Comparison of ENCODE assay signal across 26 cellular contexts in genomic region chr19:47343194-47343802, GRCh38. TPM values are rescaled to one million over a fixed set of nuclear protein-coding genes. Genes with fewer than 3 reads are reported as not detected.
A peak's percentile ranks its signal among the peaks of the same experiment; 100 is the strongest.
DNase-seq lines count a peak whose midpoint lies in the region; ATAC-seq, FAIRE-seq and TF ChIP-seq lines count a peak whose summit lies in the region.
"Had no signal": no experiment of that assay in that cellular context is flagged by ENCODE, and none has a peak within 500 bp of the region (broad histone marks: within the 10 kb centered on the region; RNA-seq: fewer than 3 reads in every experiment).

No MANE protein-coding gene starts in this region.

- WGBS in HepG2 (ENCODE audit: low lambda C conversion rate), result 44% methylated on average over 11 of the region's 11 CpGs
- 83% methylated on average over 9 of the region's 11 CpGs for WGBS in right lobe of liver (ENCODE audit: insufficient coverage, low coverage, low lambda C conversion rate, missing lambda C conversion rate)
- WGBS in K562 (ENCODE audit: insufficient coverage, low coverage, missing lambda C conversion rate), result 73% methylated on average over 11 of the region's 11 CpGs

- TF ChIP-seq RAD21 in HepG2 (CRISPR knock-in tag; IDR thresholded peaks at IDR 0.05) (no peak), K562 (CRISPR knock-in tag; conservative IDR thresholded peaks at IDR 0.05 in 1 of 2, IDR thresholded peaks at IDR 0.05 in 1 of 2) (no peak)

- H4K20me1 ChIP-seq in HepG2 (ENCODE audit: insufficient read depth, low read length) (no peaks in the 10 kb centered on the region), K562 (replicated peaks; ENCODE audit: control insufficient read depth, insufficient read depth, low read length) (no peaks in the 10 kb centered on the region)
- H4K20me1 ChIP-seq: BLaER1 treated with 17β-estradiol and CSF1 and Interleukin-3, amounts not matched to agents 10 nM and 100 nM had no signal

- no peak overlapping the region for H3K4me2 ChIP-seq in HepG2 (ENCODE audit: low read depth, low read length)
- no peak overlapping the region for H3K4me2 ChIP-seq in K562 (ENCODE audit: insufficient read depth, low read length)
- H3K4me2 ChIP-seq: A549; BLaER1 treated with 17β-estradiol and CSF1 and Interleukin-3, amounts not matched to agents 10 nM and 100 nM had no signal

- H3K9me3 ChIP-seq in HepG2 (ENCODE audit: low read length) (no peaks in the 10 kb centered on the region), right lobe of liver (no peaks in the 10 kb centered on the region), K562 (replicated peaks; ENCODE audit: control insufficient read depth, insufficient read depth, low read depth, low read length) (no peaks in the 10 kb centered on the region)
- H3K9me3 ChIP-seq: A549; BLaER1 treated with 17β-estradiol and CSF1 and Interleukin-3, amounts not matched to agents 10 nM and 100 nM; Caco-2 had no signal

- H3K36me3 Mint-ChIP-seq in neural crest cell (ENCODE audit: low read depth), result no peaks in the 10 kb centered on the region
- H3K36me3 Mint-ChIP-seq: CD8-positive, alpha-beta T cell had no signal

- peak overlapping the region; percentile 71 for H3K27ac Mint-ChIP-seq in neural crest cell (ENCODE audit: unreplicated experiment)
- H3K27ac Mint-ChIP-seq: B cell; CD4-positive, alpha-beta T cell; CD8-positive, alpha-beta T cell had no signal

- POLR2A ChIA-PET in HepG2 (lab: Yijun Ruan, JAX), result no interaction called here
- POLR2A ChIA-PET in K562 (lab: Yijun Ruan, JAX), result interaction anchor here (0.8 to 3.4 kb wide), 3 partner anchors 8 to 116 kb away, joined by 3 to 15 read pairs (median 5); no protein-coding TSS in a partner anchor

- CTCF ChIA-PET in HepG2 (lab: Yijun Ruan, JAX; ENCODE audit: low intra/inter-chr PET ratio, low total read pairs), result no interaction called here
- CTCF ChIA-PET in K562 (lab: Yijun Ruan, JAX; ENCODE audit: low intra/inter-chr PET ratio), result no interaction called here

- FAIRE-seq in HepG2 (lab: Jason Lieb, UNC) (no peak), K562 (lab: Jason Lieb, UNC) (no peak)
- FAIRE-seq: A549, D721Med, G401.6, GM12878, GM12892, GM18507 had no signal

- H3K4me3 ChIP-seq in HepG2 (replicated peaks in 1 of 3; ENCODE audit: insufficient read depth in 1 of 3, low read depth in 2 of 3, low read length in 3 of 3), result no peak overlapping the region
- no peak overlapping the region for H3K4me3 ChIP-seq in right lobe of liver
- H3K4me3 ChIP-seq in K562, result no peak overlapping the region
- H3K4me3 ChIP-seq: A549; BLaER1 treated with 17β-estradiol and CSF1 and Interleukin-3, amounts not matched to agents 10 nM and 100 nM; GM12878 had no signal

- H3K27ac ChIP-seq in HepG2 (ENCODE audit: extremely low read length, insufficient read depth, low read length) (no peak overlapping the region), right lobe of liver (no peak overlapping the region), K562 (ENCODE audit: extremely low read depth, low read depth, low read length) (no peak overlapping the region; the same call in 2 of the 3 replicates)
- H3K27ac ChIP-seq: 22Rv1; A549; BLaER1 treated with 17β-estradiol and CSF1 and Interleukin-3, amounts not matched to agents 10 nM and 100 nM; C4-2B had no signal

- no peaks in the 10 kb centered on the region for H3K9me3 Mint-ChIP-seq in neural crest cell
- H3K9me3 Mint-ChIP-seq: CD4-positive, alpha-beta T cell; CD8-positive, alpha-beta T cell had no signal

- intact Hi-C loops in HepG2 (cut with micrococcal nuclease; ENCODE audit: unreplicated experiment), result no loop called here
- intact Hi-C loops in right lobe of liver (cut with DNase I), result no loop called here
- intact Hi-C loops in K562 (cut with micrococcal nuclease), result no loop called here

- TF ChIP-seq EP300 in HepG2 (IDR thresholded peaks at IDR 0.05; ENCODE audit: low read depth in 2 of 2, low read length in 2 of 2) (no peak), HepG2 (CRISPR knock-in tag; IDR thresholded peaks at IDR 0.05; ENCODE audit: borderline replicate concordance) (no peak), K562 (IDR thresholded peaks at IDR 0.05; ENCODE audit: low read length) (no peak)

- no peaks in the 10 kb centered on the region for H3K79me2 ChIP-seq in HepG2 (ENCODE audit: insufficient read depth, low read length)
- no peaks in the 10 kb centered on the region for H3K79me2 ChIP-seq in K562 (ENCODE audit: control insufficient read depth, insufficient read depth, low read length)

- no peak for DNase-seq in HepG2 (ENCODE audit: low spot score)
- DNase-seq in right lobe of liver, result no peak
- DNase-seq in K562 (ENCODE audit: extremely low read depth in 1 of 4, low spot score in 3 of 4), result no peak
- DNase-seq in neural crest cell (ENCODE audit: low read depth, low spot score), result no peak
- no peak for DNase-seq in GM10266 (ENCODE audit: extremely low spot score)
- no peak for DNase-seq in activated CD4-positive, CD25-positive, alpha-beta regulatory T cell (lab: John Stamatoyannopoulos, UW)
- DNase-seq: AML-193; Caco-2; Calu3; CD4-positive, alpha-beta T cell; CD8-positive, alpha-beta T cell; DMS79 treated with DMSO at 0.1 percent for 48 hours; GF-D8 had no signal

- no peak for TF ChIP-seq CTCF in HepG2 (CRISPR knock-in tag; IDR thresholded peaks at IDR 0.05)
- TF ChIP-seq CTCF in right lobe of liver (IDR thresholded peaks at IDR 0.05), result no peak
- no peak for TF ChIP-seq CTCF in K562 (IDR thresholded peaks at IDR 0.05 in 2 of 3, conservative IDR thresholded peaks at IDR 0.05 in 1 of 3; ENCODE audit: insufficient read depth in 2 of 3, low read depth in 1 of 3, low read length in 3 of 3)
- no peak for TF ChIP-seq CTCF in neural crest cell (conservative IDR thresholded peaks at IDR 0.05)
- no peak for TF ChIP-seq CTCF in GM10266 (IDR thresholded peaks at IDR 0.05; ENCODE audit: control insufficient read depth, insufficient read depth, low read depth, missing control alignments)

- no peaks in the 10 kb centered on the region; a peak in 2 of 5 replicates for H3K27me3 ChIP-seq in HepG2 (ENCODE audit: control insufficient read depth in 1 of 2, insufficient read depth in 2 of 2, low read length in 2 of 2)
- no peaks in the 10 kb centered on the region for H3K27me3 ChIP-seq in right lobe of liver
- H3K27me3 ChIP-seq in K562 (ENCODE audit: control insufficient read depth in 2 of 2, insufficient read depth in 2 of 2, low read length in 2 of 2), result no peaks in the 10 kb centered on the region
- H3K27me3 ChIP-seq: BLaER1 treated with 17β-estradiol and CSF1 and Interleukin-3, amounts not matched to agents 10 nM and 100 nM had no signal

- ATAC-seq in HepG2, result no peak
- no peak for ATAC-seq in right lobe of liver
- no peak for ATAC-seq in K562
- ATAC-seq in GM21825 (IDR thresholded peaks at IDR 0.05; ENCODE audit: unreplicated experiment), result no peak
- ATAC-seq: A549; CD8-positive, alpha-beta T cell; GM12878 had no signal

- BruUV-seq in HepG2 (replicated peaks; lab: Mats Ljungman, UMichigan) (no TSS peak), K562 (replicated peaks; lab: Mats Ljungman, UMichigan) (no TSS peak)

- H3K36me3 ChIP-seq in HepG2 (replicated peaks in 1 of 2; ENCODE audit: control insufficient read depth in 1 of 2, insufficient read depth in 2 of 2, low read length in 2 of 2) (no peaks in the 10 kb centered on the region), right lobe of liver (no peaks in the 10 kb centered on the region), K562 (ENCODE audit: control insufficient read depth, insufficient read depth, low read length) (no peaks in the 10 kb centered on the region)

- peaks cover 8% of the 10 kb centered on the region for H3K4me1 ChIP-seq in HepG2 (ENCODE audit: insufficient read depth, low read length)
- H3K4me1 ChIP-seq in right lobe of liver, result no peaks in the 10 kb centered on the region
- peaks cover 5 to 17% of the 10 kb centered on the region in 2 experiments; a peak in 4 of 5 replicates for H3K4me1 ChIP-seq in K562 (replicated peaks in 1 of 2; ENCODE audit: control insufficient read depth in 2 of 2, insufficient read depth in 2 of 2, low read length in 2 of 2)
- H3K4me1 ChIP-seq: A549, Caco-2 had no signal

- no peak overlapping the region for H3K9ac ChIP-seq in HepG2 (ENCODE audit: insufficient read depth, low read depth, low read length)
- no peak overlapping the region for H3K9ac ChIP-seq in K562 (ENCODE audit: insufficient read depth in 1 of 2, low read depth in 2 of 2, low read length in 2 of 2)
- H3K9ac ChIP-seq: BLaER1 treated with 17β-estradiol and CSF1 and Interleukin-3, amounts not matched to agents 10 nM and 100 nM had no signal

- H2AFZ ChIP-seq in HepG2 (ENCODE audit: low read length) (no peak overlapping the region), K562 (ENCODE audit: low read depth, low read length) (no peak overlapping the region; the same call in 1 of the 2 replicates)

- no peaks in the 10 kb centered on the region for H3K9me1 ChIP-seq in K562 (ENCODE audit: control insufficient read depth, insufficient read depth, low read length)

- peaks cover 5% of the 10 kb centered on the region for H3K27me3 Mint-ChIP-seq in neural crest cell (ENCODE audit: low read depth)
- H3K27me3 Mint-ChIP-seq: CD4-positive, alpha-beta T cell had no signal

- H3K4me1 Mint-ChIP-seq in neural crest cell, result peaks cover under 1% of the 10 kb centered on the region

- no peak overlapping the region for H3K4me3 Mint-ChIP-seq in neural crest cell
- H3K4me3 Mint-ChIP-seq: B cell; CD4-positive, alpha-beta T cell; CD8-positive, alpha-beta T cell had no signal

- in situ Hi-C loops in HepG2 (cut with HindIII; ENCODE audit: extremely low pct_ligation_motif_present, low pct_unique_long_range_greater_than_20kb) (no loop called here), K562 (cut with MboI) (no loop called here)

- TF ChIP-seq POLR2A in HepG2 (IDR thresholded peaks at IDR 0.05; ENCODE audit: insufficient read depth in 1 of 2, low read depth in 2 of 2, low read length in 2 of 2) (no peak), right lobe of liver (IDR thresholded peaks at IDR 0.05) (no peak), K562 (conservative IDR thresholded peaks at IDR 0.05) (no peak)

RNA-seq across cellular contexts. Expression of gene DHX34, which starts 5.8 kb away (rescaled TPM):
- total RNA-seq in HepG2 (2016; rRNA removed; fragmentation: Illumina TruSeq; extraction: Trizol) (8.0 and 12.0 TPM in 2 replicates), right lobe of liver (10 to 100 TPM in 1 of 6 experiments, 1 to 10 TPM in 5; 5.2 to 11.9 (median 8.7) TPM), K562 (2014; rRNA removed) (32.9 and 39.8 TPM in 2 replicates), K562 (2014; rRNA removed; fragmentation: Illumina TruSeq; extraction: Trizol) (8.7 and 10.8 TPM in 2 replicates), K562 (2015; rRNA removed; fragmentation: Illumina TruSeq; extraction: Trizol) (15.0 and 15.9 TPM in 2 replicates), K562 (2021) (42.0 and 42.6 TPM in 2 replicates), neural crest cell (31.6 and 32.4 TPM in 2 replicates)
- 11.3 and 11.4 TPM in 2 replicates for total RNA-seq in HepG2 (2016; cell fraction: cytosol; rRNA removed; fragmentation: Illumina TruSeq; extraction: Trizol; ENCODE audit: low read depth)
- total RNA-seq in HepG2 (2016; cell fraction: insoluble cytoplasmic fraction; rRNA removed; fragmentation: Illumina TruSeq; extraction: Trizol), result 6.8 and 12.8 TPM in 2 replicates
- 8.6 and 9.9 TPM in 2 replicates for total RNA-seq in HepG2 (2016; cell fraction: membrane; rRNA removed; fragmentation: Illumina TruSeq; extraction: Trizol)
- total RNA-seq in HepG2 (2016; cell fraction: nucleus; rRNA removed; fragmentation: Illumina TruSeq; extraction: Trizol), result 12.8 and 13.1 TPM in 2 replicates
- polyA plus RNA-seq in HepG2 (2011; rRNA removed) (9.2 and 12.5 TPM in 2 replicates), K562 (2011; rRNA removed) (9.6 and 13.9 TPM in 2 replicates), K562 (2014; fragmentation: Illumina TruSeq; extraction: Trizol) (16.1 and 24.9 TPM in 2 replicates), K562 (2014; fragmentation: Nextera tagmentation; extraction: Ambion mirVana) (under 1 TPM; 0.36 to 0.41 TPM), K562 (2014; rRNA removed) (29.1 and 30.1 TPM in 2 replicates)
- polyA plus RNA-seq in HepG2 (2011; cell fraction: cytosol; rRNA removed), result 4.0 and 5.9 TPM in 2 replicates
- 50.6 and 52.9 TPM in 2 replicates for polyA plus RNA-seq in HepG2 (2011; cell fraction: nucleus; rRNA removed)
- 6.5 and 9.0 TPM in 2 replicates for polyA plus RNA-seq in HepG2 (2012)
- polyA plus RNA-seq in HepG2 (2016; cell fraction: cytosol; fragmentation: Illumina TruSeq; extraction: Trizol; ENCODE audit: low read depth), result 2.1 and 2.4 TPM in 2 replicates
- 6.9 and 11.0 TPM in 2 replicates for polyA plus RNA-seq in HepG2 (2016; cell fraction: insoluble cytoplasmic fraction; fragmentation: Illumina TruSeq; extraction: Trizol; ENCODE audit: low read depth)
- 3.7 and 4.3 TPM in 2 replicates for polyA plus RNA-seq in HepG2 (2016; cell fraction: membrane; fragmentation: Illumina TruSeq; extraction: Trizol; ENCODE audit: low read depth)
- 28.7 and 30.5 TPM in 2 replicates for polyA plus RNA-seq in HepG2 (2016; cell fraction: nucleus; fragmentation: Illumina TruSeq; extraction: Trizol; ENCODE audit: insufficient read depth, low read depth)
- 18.8 and 19.4 TPM in 2 replicates for polyA minus RNA-seq in HepG2 (2011; rRNA and poly(A)+ RNA removed; ENCODE audit: low replicate concordance)
- 3.9 and 7.7 TPM in 2 replicates for polyA minus RNA-seq in HepG2 (2011; cell fraction: cytosol; rRNA and poly(A)+ RNA removed)
- 16.0 and 18.4 TPM in 2 replicates for polyA minus RNA-seq in HepG2 (2011; cell fraction: nucleus; rRNA and poly(A)+ RNA removed)
- total RNA-seq in K562 (2011; cell fraction: chromatin; rRNA removed; ENCODE audit: low replicate concordance), result 53.0 and 146 TPM in 2 replicates
- 97.4 and 98.7 TPM in 2 replicates for total RNA-seq in K562 (2011; cell fraction: nucleolus; rRNA removed)
- total RNA-seq in K562 (2011; cell fraction: nucleoplasm; rRNA removed), result 51.2 and 61.0 TPM in 2 replicates
- 8.9 and 22.2 TPM in 2 replicates for polyA plus RNA-seq in K562 (2011; cell fraction: cytosol; rRNA removed)
- 76.0 and 111 TPM in 2 replicates for polyA plus RNA-seq in K562 (2011; cell fraction: nucleus; rRNA removed)
- polyA plus RNA-seq in K562 (2012), result 22.3 and 23.7 TPM in 2 replicates
- 7.0 and 11.3 TPM in 2 replicates for polyA minus RNA-seq in K562 (2011; rRNA and poly(A)+ RNA removed)
- polyA minus RNA-seq in K562 (2011; cell fraction: cytosol; rRNA and poly(A)+ RNA removed), result 16.7 and 17.6 TPM in 2 replicates
- 30.8 and 33.1 TPM in 2 replicates for polyA minus RNA-seq in K562 (2011; cell fraction: nucleus; rRNA and poly(A)+ RNA removed)

RNA-seq across cellular contexts. Expression of gene C5AR2, which starts 11.3 kb away (rescaled TPM):
- total RNA-seq in HepG2 (2016; rRNA removed; fragmentation: Illumina TruSeq; extraction: Trizol), result 0.09 TPM in 1 of 2 replicates, not detected in the other
- total RNA-seq in HepG2 (2016; cell fraction: cytosol; rRNA removed; fragmentation: Illumina TruSeq; extraction: Trizol; ENCODE audit: low read depth), result not detected in 2 replicates
- not detected in 2 replicates for total RNA-seq in HepG2 (2016; cell fraction: insoluble cytoplasmic fraction; rRNA removed; fragmentation: Illumina TruSeq; extraction: Trizol)
- 0.07 TPM in 1 of 2 replicates, not detected in the other for total RNA-seq in HepG2 (2016; cell fraction: membrane; rRNA removed; fragmentation: Illumina TruSeq; extraction: Trizol)
- total RNA-seq in HepG2 (2016; cell fraction: nucleus; rRNA removed; fragmentation: Illumina TruSeq; extraction: Trizol), result not detected in 2 replicates
- polyA plus RNA-seq in HepG2 (2011; rRNA removed), result 0.24 and 0.26 TPM in 2 replicates
- 0.18 and 0.28 TPM in 2 replicates for polyA plus RNA-seq in HepG2 (2011; cell fraction: cytosol; rRNA removed)
- 0.50 and 0.66 TPM in 2 replicates for polyA plus RNA-seq in HepG2 (2011; cell fraction: nucleus; rRNA removed)
- polyA plus RNA-seq in HepG2 (2012), result 0.20 and 0.30 TPM in 2 replicates
- polyA plus RNA-seq in HepG2 (2016; cell fraction: cytosol; fragmentation: Illumina TruSeq; extraction: Trizol; ENCODE audit: low read depth), result not detected in 2 replicates
- not detected in 2 replicates for polyA plus RNA-seq in HepG2 (2016; cell fraction: insoluble cytoplasmic fraction; fragmentation: Illumina TruSeq; extraction: Trizol; ENCODE audit: low read depth)
- polyA plus RNA-seq in HepG2 (2016; cell fraction: membrane; fragmentation: Illumina TruSeq; extraction: Trizol; ENCODE audit: low read depth), result not detected in 2 replicates
- not detected in 2 replicates for polyA plus RNA-seq in HepG2 (2016; cell fraction: nucleus; fragmentation: Illumina TruSeq; extraction: Trizol; ENCODE audit: insufficient read depth, low read depth)
- 0.48 and 6.7 TPM in 2 replicates for polyA minus RNA-seq in HepG2 (2011; rRNA and poly(A)+ RNA removed; ENCODE audit: low replicate concordance)
- 0.10 and 0.18 TPM in 2 replicates for polyA minus RNA-seq in HepG2 (2011; cell fraction: cytosol; rRNA and poly(A)+ RNA removed)
- polyA minus RNA-seq in HepG2 (2011; cell fraction: nucleus; rRNA and poly(A)+ RNA removed), result 0.25 TPM in 1 of 2 replicates, not detected in the other
- total RNA-seq in right lobe of liver, result 1 to 10 TPM; 1.1 to 6.6 (median 3.7) TPM
- total RNA-seq in K562 (2011; cell fraction: chromatin; rRNA removed; ENCODE audit: low replicate concordance), result 0.77 and 1.6 TPM in 2 replicates
- 1.2 and 1.4 TPM in 2 replicates for total RNA-seq in K562 (2011; cell fraction: nucleolus; rRNA removed)
- total RNA-seq in K562 (2011; cell fraction: nucleoplasm; rRNA removed), result 0.66 and 0.92 TPM in 2 replicates
- total RNA-seq in K562 (2014; rRNA removed), result 0.78 and 1.1 TPM in 2 replicates
- total RNA-seq in K562 (2014; rRNA removed; fragmentation: Illumina TruSeq; extraction: Trizol), result 0.07 and 0.13 TPM in 2 replicates
- total RNA-seq in K562 (2015; rRNA removed; fragmentation: Illumina TruSeq; extraction: Trizol), result 0.04 and 0.15 TPM in 2 replicates
- total RNA-seq in K562 (2021), result 0.51 and 0.63 TPM in 2 replicates
- 0.15 and 0.21 TPM in 2 replicates for polyA plus RNA-seq in K562 (2011; rRNA removed)
- polyA plus RNA-seq in K562 (2011; cell fraction: cytosol; rRNA removed), result 0.12 and 0.69 TPM in 2 replicates
- 0.74 and 1.5 TPM in 2 replicates for polyA plus RNA-seq in K562 (2011; cell fraction: nucleus; rRNA removed)
- 0.22 TPM in 2 replicates for polyA plus RNA-seq in K562 (2012)
- polyA plus RNA-seq in K562 (2014; fragmentation: Illumina TruSeq; extraction: Trizol), result 0.10 and 0.28 TPM in 2 replicates
- polyA plus RNA-seq in K562 (2014; fragmentation: Nextera tagmentation; extraction: Ambion mirVana), result under 1 TPM; 0.01 to 0.13 TPM
- 0.24 and 0.43 TPM in 2 replicates for polyA plus RNA-seq in K562 (2014; rRNA removed)
- polyA minus RNA-seq in K562 (2011; rRNA and poly(A)+ RNA removed), result 0.06 and 0.53 TPM in 2 replicates
- 0.19 TPM in 1 of 2 replicates, not detected in the other for polyA minus RNA-seq in K562 (2011; cell fraction: cytosol; rRNA and poly(A)+ RNA removed)
- 0.33 and 0.40 TPM in 2 replicates for polyA minus RNA-seq in K562 (2011; cell fraction: nucleus; rRNA and poly(A)+ RNA removed)
- total RNA-seq in neural crest cell, result not detected in 2 replicates
- total RNA-seq: A172; Caco-2; CD8-positive, alpha-beta T cell; GM12878 had no signal
- polyA plus RNA-seq: BJ had no signal

RNA-seq across cellular contexts. Expression of gene C5AR1, which starts 33.6 kb away (rescaled TPM):
- total RNA-seq in HepG2 (2016; rRNA removed; fragmentation: Illumina TruSeq; extraction: Trizol), result 0.07 TPM in 1 of 2 replicates, not detected in the other
- 0.71 TPM in 1 of 2 replicates, not detected in the other for total RNA-seq in HepG2 (2016; cell fraction: cytosol; rRNA removed; fragmentation: Illumina TruSeq; extraction: Trizol; ENCODE audit: low read depth)
- total RNA-seq in HepG2 (2016; cell fraction: insoluble cytoplasmic fraction; rRNA removed; fragmentation: Illumina TruSeq; extraction: Trizol), result 0.15 TPM in 1 of 2 replicates, not detected in the other
- total RNA-seq in HepG2 (2016; cell fraction: membrane; rRNA removed; fragmentation: Illumina TruSeq; extraction: Trizol), result 0.07 TPM in 1 of 2 replicates, not detected in the other
- total RNA-seq in HepG2 (2016; cell fraction: nucleus; rRNA removed; fragmentation: Illumina TruSeq; extraction: Trizol), result not detected in 2 replicates
- polyA plus RNA-seq in HepG2 (2011; rRNA removed), result 1.6 and 3.9 TPM in 2 replicates
- polyA plus RNA-seq in HepG2 (2011; cell fraction: cytosol; rRNA removed), result 0.85 and 2.3 TPM in 2 replicates
- 0.59 and 1.6 TPM in 2 replicates for polyA plus RNA-seq in HepG2 (2011; cell fraction: nucleus; rRNA removed)
- polyA plus RNA-seq in HepG2 (2012), result 4.2 and 10.7 TPM in 2 replicates
- not detected in 2 replicates for polyA plus RNA-seq in HepG2 (2016; cell fraction: cytosol; fragmentation: Illumina TruSeq; extraction: Trizol; ENCODE audit: low read depth)
- polyA plus RNA-seq in HepG2 (2016; cell fraction: insoluble cytoplasmic fraction; fragmentation: Illumina TruSeq; extraction: Trizol; ENCODE audit: low read depth), result 0.44 TPM in 1 of 2 replicates, not detected in the other
- 0.09 TPM in 1 of 2 replicates, not detected in the other for polyA plus RNA-seq in HepG2 (2016; cell fraction: membrane; fragmentation: Illumina TruSeq; extraction: Trizol; ENCODE audit: low read depth)
- 0.45 and 1.1 TPM in 2 replicates for polyA plus RNA-seq in HepG2 (2016; cell fraction: nucleus; fragmentation: Illumina TruSeq; extraction: Trizol; ENCODE audit: insufficient read depth, low read depth)
- 2.5 and 3.0 TPM in 2 replicates for polyA minus RNA-seq in HepG2 (2011; rRNA and poly(A)+ RNA removed; ENCODE audit: low replicate concordance)
- polyA minus RNA-seq in HepG2 (2011; cell fraction: cytosol; rRNA and poly(A)+ RNA removed), result 1.8 and 2.6 TPM in 2 replicates
- polyA minus RNA-seq in HepG2 (2011; cell fraction: nucleus; rRNA and poly(A)+ RNA removed), result 0.39 and 0.75 TPM in 2 replicates
- 10 to 100 TPM in 1 of 6 experiments, 1 to 10 TPM in 5; 3.3 to 19.8 (median 5.9) TPM for total RNA-seq in right lobe of liver
- 3.1 and 4.0 TPM in 2 replicates for total RNA-seq in K562 (2011; cell fraction: chromatin; rRNA removed; ENCODE audit: low replicate concordance)
- total RNA-seq in K562 (2011; cell fraction: nucleolus; rRNA removed), result 1.4 and 1.7 TPM in 2 replicates
- 1.1 and 2.1 TPM in 2 replicates for total RNA-seq in K562 (2011; cell fraction: nucleoplasm; rRNA removed)
- total RNA-seq in K562 (2014; rRNA removed), result not detected in 2 replicates
- not detected in 2 replicates for total RNA-seq in K562 (2014; rRNA removed; fragmentation: Illumina TruSeq; extraction: Trizol)
- 0.08 and 0.40 TPM in 2 replicates for total RNA-seq in K562 (2015; rRNA removed; fragmentation: Illumina TruSeq; extraction: Trizol)
- 0.51 and 1.6 TPM in 2 replicates for total RNA-seq in K562 (2021)
- polyA plus RNA-seq in K562 (2011; rRNA removed), result 0.11 and 0.46 TPM in 2 replicates
- 0.10 and 0.12 TPM in 2 replicates for polyA plus RNA-seq in K562 (2011; cell fraction: cytosol; rRNA removed)
- 1.8 and 3.6 TPM in 2 replicates for polyA plus RNA-seq in K562 (2011; cell fraction: nucleus; rRNA removed)
- polyA plus RNA-seq in K562 (2012), result 0.12 and 1.2 TPM in 2 replicates
- polyA plus RNA-seq in K562 (2014; fragmentation: Illumina TruSeq; extraction: Trizol), result 0.06 and 0.17 TPM in 2 replicates
- under 1 TPM; 0.17 TPM for polyA plus RNA-seq in K562 (2014; fragmentation: Nextera tagmentation; extraction: Ambion mirVana)
- polyA plus RNA-seq in K562 (2014; rRNA removed), result 0.09 TPM in 1 of 2 replicates, not detected in the other
- not detected in 2 replicates for polyA minus RNA-seq in K562 (2011; rRNA and poly(A)+ RNA removed)
- polyA minus RNA-seq in K562 (2011; cell fraction: cytosol; rRNA and poly(A)+ RNA removed), result 3.0 TPM in 1 of 2 replicates, not detected in the other
- 0.67 TPM in 1 of 2 replicates, not detected in the other for polyA minus RNA-seq in K562 (2011; cell fraction: nucleus; rRNA and poly(A)+ RNA removed)
- total RNA-seq in neural crest cell, result 0.44 TPM in 1 of 2 replicates, not detected in the other
- total RNA-seq: A172 had no signal

Comparison
In these comparisons a context has a peak if more than half of its experiments do, and no peak if none do; other contexts are left out.
1. Of the 241 proteins assayed by ChIP-seq in both HepG2 and K562: peak only in HepG2: none; only in K562: ZNF121; in both: ZNF12; in neither: 239.